In the genomic region with DNA sequence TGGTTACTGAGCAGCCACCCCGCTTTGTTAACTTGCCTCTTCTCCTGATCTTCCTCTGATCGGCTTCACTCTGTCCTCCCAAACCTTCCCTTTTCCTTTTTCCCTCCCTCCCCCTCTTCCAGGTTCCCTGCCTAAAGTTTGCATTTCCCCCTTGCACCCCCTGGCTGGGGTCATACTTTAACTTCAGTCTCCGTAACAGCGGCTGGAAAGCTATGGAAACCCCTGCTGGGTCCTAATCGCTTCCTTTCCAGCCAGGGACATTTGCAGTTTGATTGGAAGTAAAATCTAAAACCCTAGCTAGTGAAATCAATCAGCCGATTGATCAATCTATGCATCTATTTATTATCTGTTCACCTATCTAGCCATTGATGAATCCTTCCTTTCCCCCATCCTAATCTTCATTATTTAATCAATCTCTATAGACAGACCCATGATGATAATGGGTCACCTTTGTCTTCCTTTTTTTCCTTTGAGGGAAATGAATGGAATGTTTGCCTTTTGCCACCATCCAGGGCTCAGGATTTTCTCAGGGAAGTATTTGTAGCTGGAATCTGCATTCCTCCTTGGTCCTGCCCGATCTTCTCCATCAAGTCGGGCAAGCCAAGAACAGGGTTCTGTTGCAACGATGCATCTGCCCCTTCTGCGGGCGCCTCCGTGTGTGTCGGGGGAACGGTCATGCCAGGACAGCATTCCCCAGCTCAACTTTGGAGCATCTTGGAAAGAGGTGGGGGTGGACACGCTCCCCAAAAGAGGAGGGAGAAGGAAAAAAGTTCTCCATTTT, we compare ENCODE assay signal across 16 cellular contexts. TPM values are rescaled to one million over a fixed set of nuclear protein-coding genes. Genes with fewer than 3 reads are reported as not detected.
DNase-seq lines count a peak whose midpoint lies in the region; TF ChIP-seq lines count a peak whose summit lies in the region.
"Had no signal": no experiment of that assay in that cellular context is flagged by ENCODE, and none has a peak within 500 bp of the region (broad histone marks: within the 10 kb centered on the region; RNA-seq: fewer than 3 reads in every experiment).

No MANE protein-coding gene starts in this region.

- H3K4me2 ChIP-seq in mesenchymal stem cell (ENCODE audit: low read length, poor library complexity, severe bottlenecking), result no peak overlapping the region

- H3K4ac ChIP-seq in mesenchymal stem cell (ENCODE audit: low read depth in 1 of 2, low read length in 2 of 2), result no peak overlapping the region

- H3K27ac ChIP-seq in breast epithelium (peak overlapping the region; percentile 68 to 91), mesenchymal stem cell (ENCODE audit: low read length, poor library complexity, severe bottlenecking) (no peak overlapping the region), suprapubic skin (peak overlapping the region; percentile 36)
- H3K27ac ChIP-seq: colonic mucosa, HL-60, upper lobe of right lung had no signal

- H2AFZ ChIP-seq in mesenchymal stem cell (ENCODE audit: low read depth, low read length), result no peak overlapping the region

- peaks cover 95% of the 10 kb centered on the region for H3K36me3 Mint-ChIP-seq in MCF 10A (ENCODE audit: insufficient read depth, unreplicated experiment)
- H3K36me3 Mint-ChIP-seq in activated T-helper 1 cell treated with anti-CD3 and anti-CD28 coated beads, Interleukin-12 subunit alpha, Interleukin-12 subunit beta, Interleukin-2, Interleukin-4 antibody, amounts not matched to agents 30 ng/mL and 10 ng/mL and 1 ng/mL, durations not matched to agents 14 hours and 24 hours and 36 hours (ENCODE audit: low read depth), result peaks cover 77% of the 10 kb centered on the region
- peaks cover 20% of the 10 kb centered on the region for H3K36me3 Mint-ChIP-seq in Calu3 (ENCODE audit: insufficient read depth, unreplicated experiment)
- no peaks in the 10 kb centered on the region for H3K36me3 Mint-ChIP-seq in glutamatergic neuron (ENCODE audit: unreplicated experiment)

- H3K27me3 Mint-ChIP-seq in MCF 10A (ENCODE audit: insufficient read depth, unreplicated experiment), result no peaks in the 10 kb centered on the region
- peaks cover 2% of the 10 kb centered on the region for H3K27me3 Mint-ChIP-seq in activated T-helper 1 cell treated with anti-CD3 and anti-CD28 coated beads, Interleukin-12 subunit alpha, Interleukin-12 subunit beta, Interleukin-2, Interleukin-4 antibody, amounts not matched to agents 30 ng/mL and 10 ng/mL and 1 ng/mL, durations not matched to agents 14 hours and 24 hours and 36 hours (ENCODE audit: insufficient read depth)
- no peaks in the 10 kb centered on the region for H3K27me3 Mint-ChIP-seq in Calu3 (ENCODE audit: unreplicated experiment)
- peaks cover 52% of the 10 kb centered on the region for H3K27me3 Mint-ChIP-seq in glutamatergic neuron (ENCODE audit: unreplicated experiment)

- BruUV-seq in MCF 10A (replicated peaks; lab: Mats Ljungman, UMichigan) (no TSS peak), Calu3 (replicated peaks; lab: Mats Ljungman, UMichigan) (no TSS peak)

- POLR2A ChIA-PET in MCF 10A (lab: Yijun Ruan, JAX), result interaction anchor here (1.5 kb wide), 1 partner anchor 8 kb away, joined by 3 read pairs; no protein-coding TSS in a partner anchor

- H3K27ac Mint-ChIP-seq in MCF 10A (ENCODE audit: low read depth, unreplicated experiment) (no peak overlapping the region), Calu3 (ENCODE audit: unreplicated experiment) (no peak overlapping the region), glutamatergic neuron (ENCODE audit: unreplicated experiment) (no peak overlapping the region)
- H3K27ac Mint-ChIP-seq in activated T-helper 1 cell treated with anti-CD3 and anti-CD28 coated beads, Interleukin-12 subunit alpha, Interleukin-12 subunit beta, Interleukin-2, Interleukin-4 antibody, amounts not matched to agents 30 ng/mL and 10 ng/mL and 1 ng/mL, durations not matched to agents 14 hours and 24 hours and 36 hours, result peak overlapping the region; percentile 96
- H3K27ac Mint-ChIP-seq: progenitor cell of endocrine pancreas had no signal

- H2BK15ac ChIP-seq in mesenchymal stem cell (ENCODE audit: low read depth, poor library complexity, severe bottlenecking), result no peak overlapping the region

- no peak overlapping the region for H3K4me3 Mint-ChIP-seq in MCF 10A (ENCODE audit: unreplicated experiment)
- H3K4me3 Mint-ChIP-seq in activated T-helper 1 cell treated with anti-CD3 and anti-CD28 coated beads, Interleukin-12 subunit alpha, Interleukin-12 subunit beta, Interleukin-2, Interleukin-4 antibody, amounts not matched to agents 30 ng/mL and 10 ng/mL and 1 ng/mL, durations not matched to agents 14 hours and 24 hours and 36 hours, result peak overlapping the region; percentile 98
- H3K4me3 Mint-ChIP-seq in Calu3 (ENCODE audit: low read depth, unreplicated experiment), result no peak overlapping the region
- H3K4me3 Mint-ChIP-seq in glutamatergic neuron (ENCODE audit: unreplicated experiment), result no peak overlapping the region

- peaks cover 0 to 5% of the 10 kb centered on the region in 2 donors for H3K27me3 ChIP-seq in breast epithelium
- peaks cover 66 to 87% of the 10 kb centered on the region in 2 experiments for H3K27me3 ChIP-seq in mesenchymal stem cell (ENCODE audit: control insufficient read depth in 1 of 2, insufficient read depth in 1 of 2, low read length in 2 of 2)
- H3K27me3 ChIP-seq in suprapubic skin, result peaks cover 32% of the 10 kb centered on the region

- no peak overlapping the region for H3K23ac ChIP-seq in mesenchymal stem cell (ENCODE audit: low read length in 2 of 2)

- H2BK120ac ChIP-seq in mesenchymal stem cell (ENCODE audit: low read depth, low read length), result no peak overlapping the region

- H3K14ac ChIP-seq in mesenchymal stem cell (ENCODE audit: low read length in 2 of 2), result no peak overlapping the region

- H3K4me1 ChIP-seq in breast epithelium, result no peaks in the 10 kb centered on the region
- H3K4me1 ChIP-seq in mesenchymal stem cell (ENCODE audit: control insufficient read depth, insufficient read depth, low read depth, low read length), result peaks cover 1% of the 10 kb centered on the region
- peaks cover 44% of the 10 kb centered on the region for H3K4me1 ChIP-seq in suprapubic skin
- H3K4me1 ChIP-seq: colonic mucosa had no signal

- H3K9ac ChIP-seq in mesenchymal stem cell (ENCODE audit: low read length), result no peak overlapping the region

- no peaks in the 10 kb centered on the region for H3K79me1 ChIP-seq in mesenchymal stem cell (replicated peaks; ENCODE audit: low read length, poor library complexity, severe bottlenecking)

- TF ChIP-seq CTCF in breast epithelium (IDR thresholded peaks at IDR 0.05), result no peak
- TF ChIP-seq CTCF in MCF 10A (IDR thresholded peaks at IDR 0.05; ENCODE audit: unreplicated experiment), result no peak
- TF ChIP-seq CTCF in suprapubic skin (IDR thresholded peaks at IDR 0.05), result no peak
- no peak for TF ChIP-seq CTCF in Calu3 (IDR thresholded peaks at IDR 0.05; ENCODE audit: unreplicated experiment)
- no peak for TF ChIP-seq CTCF in glutamatergic neuron (IDR thresholded peaks at IDR 0.05; ENCODE audit: partially characterized antibody, unreplicated experiment)

- H3K9me3 Mint-ChIP-seq in MCF 10A (ENCODE audit: unreplicated experiment), result no peaks in the 10 kb centered on the region
- H3K9me3 Mint-ChIP-seq in activated T-helper 1 cell treated with anti-CD3 and anti-CD28 coated beads, Interleukin-12 subunit alpha, Interleukin-12 subunit beta, Interleukin-2, Interleukin-4 antibody, amounts not matched to agents 30 ng/mL and 10 ng/mL and 1 ng/mL, durations not matched to agents 14 hours and 24 hours and 36 hours, result no peaks in the 10 kb centered on the region
- H3K9me3 Mint-ChIP-seq in Calu3 (ENCODE audit: low read depth, unreplicated experiment), result no peaks in the 10 kb centered on the region
- peaks cover 2% of the 10 kb centered on the region for H3K9me3 Mint-ChIP-seq in glutamatergic neuron (ENCODE audit: unreplicated experiment)

- H2AK5ac ChIP-seq in mesenchymal stem cell (ENCODE audit: low read length, severe bottlenecking), result no peak overlapping the region

- no peak overlapping the region for H4K91ac ChIP-seq in mesenchymal stem cell (ENCODE audit: low read length)

- TF ChIP-seq EP300 in suprapubic skin (IDR thresholded peaks at IDR 0.05), result no peak

- H3K4me3 ChIP-seq in breast epithelium (peak overlapping the region in 2 of 3 donors; percentile 52 to 72), mesenchymal stem cell (ENCODE audit: insufficient read depth in 1 of 2, low read depth in 1 of 2, low read length in 2 of 2) (no peak overlapping the region), suprapubic skin (no peak overlapping the region)
- H3K4me3 ChIP-seq: colonic mucosa, upper lobe of right lung had no signal

- TF ChIP-seq POLR2A in breast epithelium (IDR thresholded peaks at IDR 0.05) (no peak), suprapubic skin (IDR thresholded peaks at IDR 0.05) (no peak)

- 73% methylated on average over 15 of the region's 15 CpGs for WGBS in mesenchymal stem cell
- WGBS in suprapubic skin, result 61% methylated on average over 15 of the region's 15 CpGs

- intact Hi-C loops in breast epithelium (cut with DNase I; ENCODE audit: low total_unique reads) (loop anchor here (10.0 kb wide), 1 partner anchor 341 kb away; no protein-coding TSS in a partner anchor), MCF 10A (cut with micrococcal nuclease) (no loop called here), Calu3 (cut with micrococcal nuclease; ENCODE audit: unreplicated experiment) (no loop called here)
- intact Hi-C loops in activated T-helper 1 cell treated with anti-CD3 and anti-CD28 coated beads, Interleukin-12 subunit alpha, Interleukin-12 subunit beta, Interleukin-2, Interleukin-4 antibody, amounts not matched to agents 30 ng/mL and 10 ng/mL and 1 ng/mL, durations not matched to agents 14 hours and 24 hours and 36 hours (cut with micrococcal nuclease), result loop anchor here (5.0 to 10.0 kb wide), 2 partner anchors 1029 to 1139 kb away; no protein-coding TSS in a partner anchor

- CTCF ChIA-PET in MCF 10A (lab: Yijun Ruan, JAX) (interaction anchor here (0.7 kb wide), 1 partner anchor 55 kb away, joined by 3 read pairs; no protein-coding TSS in a partner anchor), Calu3 (lab: Charles Lee) (no interaction called here)

- H3K4me1 Mint-ChIP-seq in MCF 10A (ENCODE audit: insufficient read depth, unreplicated experiment) (peaks cover 37% of the 10 kb centered on the region), Calu3 (ENCODE audit: low read depth, unreplicated experiment) (no peaks in the 10 kb centered on the region), glutamatergic neuron (ENCODE audit: low read depth, unreplicated experiment) (no peaks in the 10 kb centered on the region)
- peaks cover 91% of the 10 kb centered on the region for H3K4me1 Mint-ChIP-seq in activated T-helper 1 cell treated with anti-CD3 and anti-CD28 coated beads, Interleukin-12 subunit alpha, Interleukin-12 subunit beta, Interleukin-2, Interleukin-4 antibody, amounts not matched to agents 30 ng/mL and 10 ng/mL and 1 ng/mL, durations not matched to agents 14 hours and 24 hours and 36 hours (ENCODE audit: low read depth)

- H3K18ac ChIP-seq in mesenchymal stem cell (ENCODE audit: low read depth in 1 of 2, low read length in 2 of 2), result peak overlapping the region in 1 of 2 experiments; percentile 50

- no peak overlapping the region for H2BK5ac ChIP-seq in mesenchymal stem cell (ENCODE audit: low read depth, low read length, poor library complexity, severe bottlenecking)

- peak overlapping the region; percentile 11 to 12 for H2BK12ac ChIP-seq in mesenchymal stem cell (ENCODE audit: low read length in 2 of 2)

- H3K36me3 ChIP-seq in breast epithelium (no peaks in the 10 kb centered on the region), mesenchymal stem cell (ENCODE audit: control insufficient read depth in 1 of 2, insufficient read depth in 2 of 2, low read depth in 1 of 2, low read length in 2 of 2) (no peaks in the 10 kb centered on the region), suprapubic skin (peaks cover 4% of the 10 kb centered on the region)
- H3K36me3 ChIP-seq: colonic mucosa, upper lobe of right lung had no signal

- H4K8ac ChIP-seq in mesenchymal stem cell (ENCODE audit: low read length), result no peak overlapping the region

- DNase-seq in breast epithelium (ENCODE audit: low spot score in 2 of 2) (no peak), MCF 10A (ENCODE audit: unreplicated experiment) (no peak), mesenchymal stem cell (no peak), suprapubic skin (ENCODE audit: low spot score in 2 of 2) (no peak), Calu3 (no peak), glutamatergic neuron (no peak), germinal center (ENCODE audit: low spot score) (no peak)
- no peak for DNase-seq in activated T-helper 1 cell treated with anti-CD3 and anti-CD28 coated beads, Interleukin-12 subunit alpha, Interleukin-12 subunit beta, Interleukin-2, Interleukin-4 antibody, amounts not matched to agents 30 ng/mL and 10 ng/mL and 1 ng/mL, durations not matched to agents 14 hours and 24 hours and 36 hours (ENCODE audit: low spot score)
- DNase-seq: colonic mucosa, DMS79, NCI-H1930, NCI-H774, T1000, upper lobe of right lung had no signal

- H3K9me3 ChIP-seq in breast epithelium (no peaks in the 10 kb centered on the region), mesenchymal stem cell (ENCODE audit: control insufficient read depth, low read length) (no peaks in the 10 kb centered on the region), suprapubic skin (no peaks in the 10 kb centered on the region)
- H3K9me3 ChIP-seq: colonic mucosa, upper lobe of right lung had no signal

RNA-seq across cellular contexts. Expression of a gene that starts 8.8 kb away (rescaled TPM):
- total RNA-seq in breast epithelium (10 to 100 TPM in 2 of 3 donors, under 1 TPM in 1; 0.48 to 36.4 (median 28.2) TPM), MCF 10A (2022) (13.1 and 14.6 TPM in 2 replicates), suprapubic skin (100 to 1,000 TPM in 3 of 4 donors, 10 to 100 TPM in 1; 91.0 to 241 (median 164) TPM), Calu3 (2022) (5.0 and 8.2 TPM in 2 replicates), glutamatergic neuron (ENCODE audit: unreplicated experiment) (0.69 TPM)
- total RNA-seq in activated T-helper 1 cell treated with anti-CD3 and anti-CD28 coated beads, Interleukin-12 subunit alpha, Interleukin-12 subunit beta, Interleukin-2, Interleukin-4 antibody, amounts not matched to agents 30 ng/mL and 10 ng/mL and 1 ng/mL, durations not matched to agents 14 hours and 24 hours and 36 hours, result 79.5 TPM in 2 replicates
- 8.4 TPM for polyA plus RNA-seq in mesenchymal stem cell (2013, experiment 1 of 2)
- 8.8 TPM for polyA plus RNA-seq in mesenchymal stem cell (2013, experiment 2 of 2)

Comparison
In these comparisons a context has a peak if more than half of its experiments do, and no peak if none do; other contexts are left out.
1. intact Hi-C loops: an anchor here in breast epithelium (10.0 kb wide) and activated T-helper 1 cell treated with anti-CD3 and anti-CD28 coated beads, Interleukin-12 subunit alpha, Interleukin-12 subunit beta, Interleukin-2, Interleukin-4 antibody, amounts not matched to agents 30 ng/mL and 10 ng/mL and 1 ng/mL, durations not matched to agents 14 hours and 24 hours and 36 hours (5.0 to 10.0 kb wide); none called in MCF 10A and Calu3.
2. H3K4me3 ChIP-seq: peak in breast epithelium (2 of 3); none in mesenchymal stem cell (0 of 2) and suprapubic skin (single experiment).